ENCODE assay signal across 10 cellular contexts in the genomic region with DNA sequence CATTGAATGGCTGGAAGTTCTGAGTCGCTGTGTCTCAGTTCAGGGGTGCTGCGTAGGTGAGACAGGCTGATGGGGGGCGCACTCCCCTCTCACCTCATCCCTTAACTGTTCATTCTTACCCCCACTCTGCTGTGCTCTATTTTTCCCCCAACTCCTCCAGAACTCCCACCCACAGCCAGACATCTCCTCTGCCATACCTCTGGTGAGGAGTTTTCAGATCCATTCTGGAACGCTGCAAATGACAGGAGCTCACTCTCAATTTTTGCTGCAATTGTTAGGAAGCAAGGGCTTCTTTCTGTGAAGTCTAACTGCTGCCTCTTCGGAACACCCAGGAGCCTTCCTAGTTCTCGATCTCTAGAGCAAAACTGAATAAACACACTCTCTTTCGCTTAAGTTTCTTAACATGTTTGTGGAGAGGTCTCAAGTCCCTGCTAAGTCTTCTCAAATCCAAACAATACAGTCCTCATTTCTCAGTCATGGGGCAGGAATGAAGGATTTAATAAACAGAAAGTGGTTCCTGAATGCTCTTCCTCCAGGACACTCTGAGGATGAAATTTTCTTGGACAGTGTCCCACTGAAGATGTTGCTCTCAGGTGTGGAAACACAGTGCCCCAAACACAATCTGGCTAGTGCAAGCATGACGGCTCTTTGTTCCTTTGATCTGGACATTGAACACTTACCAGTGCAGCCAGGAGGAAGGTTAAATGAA.
"Had no signal": no experiment of that assay in that cellular context is flagged by ENCODE, and none has a peak within 500 bp of the region (broad histone marks: within the 10 kb centered on the region; RNA-seq: fewer than 3 reads in every experiment).

No MANE protein-coding gene starts in this region.

- H3K9me3 Mint-ChIP-seq: activated CD4-positive, alpha-beta memory T cell treated with anti-CD3 and anti-CD28 coated beads, Interleukin-2, amount 10 ng/mL, durations not matched to agents 7 days and 5 days; natural killer cell had no signal

- H3K4me3 ChIP-seq: breast epithelium, stomach, vagina had no signal

- H3K27me3 ChIP-seq: breast epithelium, stomach, vagina had no signal

- H3K27ac ChIP-seq: breast epithelium, stomach, vagina had no signal

- H3K9me3 ChIP-seq: breast epithelium, stomach, vagina had no signal

- DNase-seq: activated CD4-positive, alpha-beta memory T cell treated with anti-CD3 and anti-CD28 coated beads, Interleukin-2, amount 10 ng/mL, durations not matched to agents 7 days and 5 days; activated CD4-positive, alpha-beta T cell treated with anti-CD3 and anti-CD28 coated beads for 36 hours; activated naive CD8-positive, alpha-beta T cell treated with anti-CD3 and anti-CD28 coated beads, Interleukin-2, amount 10 ng/mL, durations not matched to agents 7 days and 5 days; anterior cingulate cortex; hypothalamus; left colon; natural killer cell; stomach had no signal

- H3K4me1 ChIP-seq: breast epithelium had no signal

- H3K27me3 Mint-ChIP-seq: activated CD4-positive, alpha-beta memory T cell treated with anti-CD3 and anti-CD28 coated beads, Interleukin-2, amount 10 ng/mL, durations not matched to agents 7 days and 5 days; activated CD4-positive, alpha-beta T cell treated with anti-CD3 and anti-CD28 coated beads for 36 hours; activated naive CD8-positive, alpha-beta T cell treated with anti-CD3 and anti-CD28 coated beads, Interleukin-2, amount 10 ng/mL, durations not matched to agents 7 days and 5 days had no signal

- H3K36me3 Mint-ChIP-seq: natural killer cell had no signal

- H3K4me3 Mint-ChIP-seq: activated CD4-positive, alpha-beta memory T cell treated with anti-CD3 and anti-CD28 coated beads, Interleukin-2, amount 10 ng/mL, durations not matched to agents 7 days and 5 days; activated CD4-positive, alpha-beta T cell treated with anti-CD3 and anti-CD28 coated beads for 36 hours; activated naive CD8-positive, alpha-beta T cell treated with anti-CD3 and anti-CD28 coated beads, Interleukin-2, amount 10 ng/mL, durations not matched to agents 7 days and 5 days; natural killer cell had no signal

- H3K27ac Mint-ChIP-seq: activated CD4-positive, alpha-beta memory T cell treated with anti-CD3 and anti-CD28 coated beads, Interleukin-2, amount 10 ng/mL, durations not matched to agents 7 days and 5 days; activated CD4-positive, alpha-beta T cell treated with anti-CD3 and anti-CD28 coated beads for 36 hours; activated naive CD8-positive, alpha-beta T cell treated with anti-CD3 and anti-CD28 coated beads, Interleukin-2, amount 10 ng/mL, durations not matched to agents 7 days and 5 days; natural killer cell had no signal

- H3K36me3 ChIP-seq: breast epithelium, vagina had no signal
